10 cellular contexts compared by ENCODE assay signal in genomic region chr14:22849212-22849819, GRCh38. TPM values are rescaled to one million over a fixed set of nuclear protein-coding genes. Genes with fewer than 3 reads are reported as not detected.
DNase-seq lines count a peak whose midpoint lies in the region; ATAC-seq and TF ChIP-seq lines count a peak whose summit lies in the region.
"Had no signal": no experiment of that assay in that cellular context is flagged by ENCODE, and none has a peak within 500 bp of the region (broad histone marks: within the 10 kb centered on the region; RNA-seq: fewer than 3 reads in every experiment).

No MANE protein-coding gene starts in this region.

- ATAC-seq in body of pancreas = no peak
- ATAC-seq in heart right ventricle = peak in 7 of 8 donors; percentile 1 to 31 (median 10)
- ATAC-seq in GM21825 (IDR thresholded peaks at IDR 0.05; ENCODE audit: unreplicated experiment) = no peak

- no peaks in the 10 kb centered on the region for H3K9me3 ChIP-seq in body of pancreas
- H3K9me3 ChIP-seq in heart right ventricle = no peaks in the 10 kb centered on the region

- WGBS in body of pancreas, 2 donors = 87 to 91% methylated on average over 13 to 19 of the region's 19 CpGs
- 49 to 54% methylated on average over 19 of the region's 19 CpGs for WGBS in heart right ventricle, 2 donors

- H3K27me3 Mint-ChIP-seq in glutamatergic neuron (ENCODE audit: unreplicated experiment) = peaks cover 5% of the 10 kb centered on the region

- intact Hi-C loops in body of pancreas (cut with DNase I) (no loop called here), heart right ventricle (cut with DNase I) (no loop called here), posterior vena cava (cut with DNase I) (loop anchor here in 1 of 2 donors (10.0 kb wide), 1 partner anchor 285 kb away; no protein-coding TSS in a partner anchor)

- POLR2A ChIA-PET in GM10248 (lab: Yijun Ruan, JAX) = no interaction called here

- DNase-seq in C1 segment of cervical spinal cord (lab: John Stamatoyannopoulos, UW) (peak in 8 of 14 donors; percentile 26 to 70 (median 60)), body of pancreas (peak in 3 of 4 donors; percentile 23 to 33 (median 25)), heart right ventricle (peak; percentile 45 to 68), posterior vena cava (ENCODE audit: low spot score) (peak; percentile 91), glutamatergic neuron (no peak), GM10266 (ENCODE audit: extremely low spot score) (no peak), GM10248 (ENCODE audit: extremely low spot score) (no peak)
- DNase-seq: stimulated activated CD4-positive, alpha-beta T cell treated with anti-CD3 and anti-CD28 coated beads, Interleukin-1b, Interleukin-23, amount 100 ng/mL, for 48 hours had no signal

- H3K27me3 ChIP-seq in body of pancreas = no peaks in the 10 kb centered on the region
- H3K27me3 ChIP-seq in heart right ventricle = no peaks in the 10 kb centered on the region

- TF ChIP-seq POLR2A in body of pancreas (IDR thresholded peaks at IDR 0.05) = no peak

- no peak overlapping the region for H3K4me3 Mint-ChIP-seq in glutamatergic neuron (ENCODE audit: unreplicated experiment)
- H3K4me3 Mint-ChIP-seq: activated naive CD8-positive, alpha-beta T cell had no signal

- no peak overlapping the region for H3K27ac Mint-ChIP-seq in glutamatergic neuron (ENCODE audit: unreplicated experiment)
- H3K27ac Mint-ChIP-seq: activated naive CD8-positive, alpha-beta T cell had no signal

- peak overlapping the region in 2 of 4 donors; percentile 65 to 79 for H3K27ac ChIP-seq in body of pancreas
- peak overlapping the region in 9 of 10 donors; percentile 39 to 92 (median 79) for H3K27ac ChIP-seq in heart right ventricle

- H3K4me1 Mint-ChIP-seq in glutamatergic neuron (ENCODE audit: low read depth, unreplicated experiment) = peaks cover 3% of the 10 kb centered on the region

- H3K4me3 ChIP-seq in body of pancreas = no peak overlapping the region
- peak overlapping the region in 3 of 10 donors; percentile 8 to 19 (median 16) for H3K4me3 ChIP-seq in heart right ventricle

- no peaks in the 10 kb centered on the region for H3K36me3 Mint-ChIP-seq in glutamatergic neuron (ENCODE audit: unreplicated experiment)
- H3K36me3 Mint-ChIP-seq: activated naive CD8-positive, alpha-beta T cell had no signal

- H3K36me3 ChIP-seq in body of pancreas (replicated peaks in 1 of 2; ENCODE audit: insufficient read depth in 1 of 2, low read depth in 2 of 2) (peaks cover 7 to 12% of the 10 kb centered on the region in 2 donors), heart right ventricle (peaks cover 0 to 29% (median 19%) of the 10 kb centered on the region in 9 donors)

- CTCF ChIA-PET in GM10248 (lab: Yijun Ruan, JAX) = interaction anchor here (0.7 to 17.4 kb wide), 12 partner anchors 10 to 293 kb away, joined by 3 to 262 read pairs (median 7); partner anchors contain the start of genes DAD1 and SLC7A7

- no peak for TF ChIP-seq CTCF in body of pancreas (IDR thresholded peaks at IDR 0.05)
- TF ChIP-seq CTCF in heart right ventricle (IDR thresholded peaks at IDR 0.05) = no peak
- no peak for TF ChIP-seq CTCF in glutamatergic neuron (IDR thresholded peaks at IDR 0.05; ENCODE audit: partially characterized antibody, unreplicated experiment)
- no peak for TF ChIP-seq CTCF in GM10266 (IDR thresholded peaks at IDR 0.05; ENCODE audit: control insufficient read depth, insufficient read depth, low read depth, missing control alignments)
- no peak for TF ChIP-seq CTCF in GM10248 (IDR thresholded peaks at IDR 0.05; ENCODE audit: control extremely low read depth, extremely low read depth, low read depth, missing control alignments)

- peaks cover 2% of the 10 kb centered on the region for H3K9me3 Mint-ChIP-seq in glutamatergic neuron (ENCODE audit: unreplicated experiment)

- H3K4me1 ChIP-seq in body of pancreas = peaks cover 28% of the 10 kb centered on the region
- peaks cover 19 to 82% (median 61%) of the 10 kb centered on the region in 9 donors for H3K4me1 ChIP-seq in heart right ventricle

RNA-seq across cellular contexts. Expression of gene MMP14, which starts 12.9 kb away (rescaled TPM):
- 10 to 100 TPM; 55.3 to 65.3 TPM for total RNA-seq in body of pancreas
- total RNA-seq in heart right ventricle = 10 to 100 TPM; 13.6 to 43.3 (median 20.2) TPM
- 10 to 100 TPM; 24.8 to 27.4 TPM for polyA plus RNA-seq in heart right ventricle
- 100 to 1,000 TPM; 229 to 234 TPM for total RNA-seq in posterior vena cava
- total RNA-seq in glutamatergic neuron (ENCODE audit: unreplicated experiment) = 162 TPM

RNA-seq across cellular contexts. Expression of gene MRPL52, which starts 19.6 kb away (rescaled TPM):
- total RNA-seq in body of pancreas = 10 to 100 TPM; 29.3 to 45.1 TPM
- 100 to 1,000 TPM in 7 of 10 donors, 10 to 100 TPM in 3; 90.1 to 117 (median 106) TPM for total RNA-seq in heart right ventricle
- polyA plus RNA-seq in heart right ventricle = 100 to 1,000 TPM; 136 to 300 TPM
- total RNA-seq in posterior vena cava = 10 to 100 TPM; 58.5 to 58.9 TPM
- 67.9 TPM for total RNA-seq in glutamatergic neuron (ENCODE audit: unreplicated experiment)

RNA-seq across cellular contexts. Expression of gene LRP10, which starts 22.2 kb away (rescaled TPM):
- 10 to 100 TPM; 47.8 to 83.0 TPM for total RNA-seq in body of pancreas
- total RNA-seq in heart right ventricle = 100 to 1,000 TPM in 1 of 10 donors, 10 to 100 TPM in 9; 39.3 to 101 (median 50.9) TPM
- 10 to 100 TPM; 10.3 to 38.4 TPM for polyA plus RNA-seq in heart right ventricle
- 100 to 1,000 TPM; 129 to 139 TPM for total RNA-seq in posterior vena cava
- 15.1 TPM for total RNA-seq in glutamatergic neuron (ENCODE audit: unreplicated experiment)

RNA-seq across cellular contexts. Expression of gene REM2, which starts 33.7 kb away (rescaled TPM):
- not detected for total RNA-seq in body of pancreas
- under 1 TPM in 4 of 10 donors, not detected in 6; 0.14 to 0.25 (median 0.18) TPM for total RNA-seq in heart right ventricle
- polyA plus RNA-seq in heart right ventricle = under 1 TPM; 0.07 to 0.22 TPM
- under 1 TPM; 0.23 to 0.43 TPM for total RNA-seq in posterior vena cava
- total RNA-seq in glutamatergic neuron (ENCODE audit: unreplicated experiment) = 73.2 TPM

RNA-seq across cellular contexts. Expression of gene SLC7A7, which starts 34.1 kb away (rescaled TPM):
- total RNA-seq in body of pancreas (10 to 100 TPM in 1 of 2 donors, 1 to 10 TPM in 1; 6.9 to 16.6 TPM), heart right ventricle (10 to 100 TPM in 1 of 10 donors, 1 to 10 TPM in 9; 1.1 to 16.1 (median 2.8) TPM), posterior vena cava (10 to 100 TPM; 11.4 to 17.5 TPM), glutamatergic neuron (ENCODE audit: unreplicated experiment) (1.7 TPM)
- polyA plus RNA-seq in heart right ventricle = 1 to 10 TPM; 2.3 to 3.7 TPM

Comparison
In these comparisons a context has a peak if more than half of its experiments do, and no peak if none do; other contexts are left out.
1. DNase-seq: peak in C1 segment of cervical spinal cord (8 of 14), body of pancreas (3 of 4), heart right ventricle (2 of 2) and posterior vena cava (single experiment); none in glutamatergic neuron (single experiment), GM10266 (single experiment) and GM10248 (single experiment).
2. ATAC-seq: peak in heart right ventricle (7 of 8); none in body of pancreas (single experiment) and GM21825 (single experiment).